Comparison of ENCODE assay signal across 15 cellular contexts in genomic region chr4:36304138-36304681, GRCh38. TPM values are rescaled to one million over a fixed set of nuclear protein-coding genes. Genes with fewer than 3 reads are reported as not detected.
DNase-seq lines count a peak whose midpoint lies in the region; ATAC-seq, FAIRE-seq and TF ChIP-seq lines count a peak whose summit lies in the region.
"Had no signal": no experiment of that assay in that cellular context is flagged by ENCODE, and none has a peak within 500 bp of the region (broad histone marks: within the 10 kb centered on the region; RNA-seq: fewer than 3 reads in every experiment).

No MANE protein-coding gene starts in this region.

- H3K9me3 ChIP-seq in GM12878 (replicated peaks; ENCODE audit: control insufficient read depth, insufficient read depth, low read length): no peaks in the 10 kb centered on the region

- H4K20me1 ChIP-seq in GM12878 (ENCODE audit: control insufficient read depth, insufficient read depth): no peaks in the 10 kb centered on the region

- WGBS in GM12878 (ENCODE audit: insufficient coverage, insufficient replicate concordance, low lambda C conversion rate, missing lambda C conversion rate): 0% methylated on average over 1 of the region's 1 CpG

- no peak overlapping the region for H3K27ac ChIP-seq in GM12878 (ENCODE audit: control insufficient read depth, insufficient read depth)

- in situ Hi-C loops in GM12878 (cut with MboI): no loop called here

- RAD21 ChIA-PET in GM12878 (lab: Charles Lee; ENCODE audit: unreplicated experiment): no interaction called here

- no peak overlapping the region for H3K4me2 ChIP-seq in GM12878 (ENCODE audit: control insufficient read depth, insufficient read depth)

- peaks cover 5% of the 10 kb centered on the region; the same call in 1 of the 2 replicates for H3K4me1 ChIP-seq in GM12878 (ENCODE audit: control insufficient read depth, insufficient read depth, low read length)

- ATAC-seq in GM19023 (IDR thresholded peaks at IDR 0.05; ENCODE audit: unreplicated experiment) (peak; percentile 38), GM21576 (IDR thresholded peaks at IDR 0.05; ENCODE audit: unreplicated experiment) (peak; percentile 30), HG03095 (IDR thresholded peaks at IDR 0.05; ENCODE audit: unreplicated experiment) (peak; percentile 30), GM12878 (peak; percentile 56)
- ATAC-seq: CD8-positive, alpha-beta T cell; esophagus mucosa; PC-3 had no signal

- BruUV-seq in GM12878 (replicated peaks; lab: Mats Ljungman, UMichigan): no TSS peak

- no peaks in the 10 kb centered on the region for H3K27me3 ChIP-seq in GM12878 (replicated peaks in 1 of 2; ENCODE audit: control insufficient read depth in 2 of 2, insufficient read depth in 2 of 2, low read length in 1 of 2)

- intact Hi-C loops in GM12878 (cut with micrococcal nuclease; ENCODE audit: unreplicated experiment): loop anchor here (2.0 kb wide), 1 partner anchor 17 kb away; no protein-coding TSS in a partner anchor

- H3K9ac ChIP-seq in GM12878 (ENCODE audit: control insufficient read depth, insufficient read depth, low read length): no peak overlapping the region

- no peak for TF ChIP-seq POLR2A in GM12878 (IDR thresholded peaks at IDR 0.05; ENCODE audit: low read depth, low read length)
- no peak for TF ChIP-seq POLR2A in H54 (IDR thresholded peaks at IDR 0.05; ENCODE audit: low read depth, low read length)

- POLR2A ChIA-PET in GM12878 (lab: Charles Lee): no interaction called here

- H3K79me2 ChIP-seq in GM12878 (ENCODE audit: control insufficient read depth, insufficient read depth, low read length): no peaks in the 10 kb centered on the region

- DNase-seq in GM12878 (ENCODE audit: low read depth, low spot score) (no peak), H54 (ENCODE audit: insufficient read length, low spot score) (no peak), dedifferentiated amniotic fluid mesenchymal stem cell (ENCODE audit: extremely low spot score) (no peak), NCI-H446 treated with DMSO at 0.1 percent for 48 hours (lab: John Stamatoyannopoulos, UW) (no peak)
- DNase-seq: activated naive CD8-positive, alpha-beta T cell treated with anti-CD3 and anti-CD28 coated beads, Interleukin-2, amount 10 ng/mL, durations not matched to agents 7 days and 5 days; CD8-positive, alpha-beta T cell; PC-3; stimulated activated CD4-positive, alpha-beta T cell treated with anti-CD3 and anti-CD28 coated beads, Interleukin-12 subunit alpha, Interleukin-12 subunit beta, amount 100 ng/mL, for 4 hours; T-helper 2 cell had no signal

- no peak for TF ChIP-seq CTCF in GM12878 (IDR thresholded peaks at IDR 0.05 in 2 of 3, conservative IDR thresholded peaks at IDR 0.05 in 1 of 3; ENCODE audit: control insufficient read depth in 2 of 3, extremely low read depth in 1 of 3, insufficient read depth in 1 of 3, low read depth in 3 of 3, low read length in 3 of 3)

- H3K4me3 ChIP-seq in GM12878: no peak overlapping the region

- TF ChIP-seq EP300 in GM12878 (IDR thresholded peaks at IDR 0.05; ENCODE audit: borderline replicate concordance in 1 of 2, control insufficient read depth in 1 of 2, low read depth in 2 of 2, low read length in 2 of 2): no peak

- FAIRE-seq in GM12878 (lab: Jason Lieb, UNC): no peak
- FAIRE-seq in H54 (lab: Jason Lieb, UNC): no peak

- H2AFZ ChIP-seq in GM12878 (ENCODE audit: control insufficient read depth, low read depth, low read length): no peak overlapping the region

- no peaks in the 10 kb centered on the region for H3K36me3 ChIP-seq in GM12878 (ENCODE audit: control insufficient read depth in 2 of 2, insufficient read depth in 2 of 2, low read length in 1 of 2)

- CTCF ChIA-PET in GM12878 (lab: Yijun Ruan, JAX): interaction anchor here (1.3 kb wide), 1 partner anchor 96 kb away, joined by 6 read pairs; no protein-coding TSS in a partner anchor

- TF ChIP-seq RAD21 in GM12878 (IDR thresholded peaks at IDR 0.05; ENCODE audit: insufficient read depth, low read depth, low read length): no peak

- SMC1A ChIA-PET in GM12878 (lab: Charles Lee; ENCODE audit: uncharacterized antibody, unreplicated experiment): interaction anchor here (1.3 to 2.2 kb wide), 4 partner anchors 10 to 61 kb away, joined by 3 to 6 read pairs (median 4); no protein-coding TSS in a partner anchor

TF ChIP-seq in GM12878, 131 proteins besides CTCF, POLR2A, EP300 and RAD21:
- TF ChIP-seq ZNF24 (IDR thresholded peaks at IDR 0.05) (0 out of 2 replicates have a peak, but pooled peaks have one; percentile 3), YY1 (IDR thresholded peaks at IDR 0.05; ENCODE audit: low read depth, low read length) (no peak), DPF2 (IDR thresholded peaks at IDR 0.05) (0 out of 2 replicates have a peak, but pooled peaks have one; percentile 2)

RNA-seq across cellular contexts. Expression of gene DTHD1, which starts 22.8 kb away (rescaled TPM):
- 0.24 and 0.31 TPM in 2 replicates for total RNA-seq in GM12878 (2013; cell fraction: nucleolus; rRNA removed)
- 1.3 TPM in 2 replicates for total RNA-seq in GM12878 (2014; rRNA removed)
- total RNA-seq in GM12878 (2014; rRNA removed; fragmentation: Illumina TruSeq; extraction: Trizol): 1.7 and 1.8 TPM in 2 replicates
- 2.0 and 2.1 TPM in 2 replicates for total RNA-seq in GM12878 (2021)
- 0.28 TPM for polyA plus RNA-seq in GM12878 (2011; ENCODE audit: low read depth)
- polyA plus RNA-seq in GM12878 (2011; rRNA removed): 0.05 and 0.19 TPM in 2 replicates
- 0.03 TPM in 2 replicates for polyA plus RNA-seq in GM12878 (2011; cell fraction: cytosol; rRNA removed)
- polyA plus RNA-seq in GM12878 (2011; cell fraction: nucleus; rRNA removed): 0.06 and 0.10 TPM in 2 replicates
- 0.38 and 0.98 TPM in 2 replicates for polyA plus RNA-seq in GM12878 (2012)
- polyA plus RNA-seq in GM12878 (2014; fragmentation: Illumina TruSeq; extraction: Trizol): 2.8 and 4.6 TPM in 2 replicates
- 1 to 10 TPM; 1.2 to 1.5 TPM for polyA plus RNA-seq in GM12878 (2014; fragmentation: Nextera tagmentation; extraction: Ambion mirVana)
- 1.1 and 2.2 TPM in 2 replicates for polyA plus RNA-seq in GM12878 (2014; rRNA removed)
- polyA plus RNA-seq in GM12878 (2016; fragmentation: Nextera tagmentation; extraction: Ambion mirVana): 1 to 10 TPM; 1.1 to 1.3 TPM
- polyA minus RNA-seq in GM12878 (2011; rRNA and poly(A)+ RNA removed): not detected in 2 replicates
- polyA minus RNA-seq in GM12878 (2011; cell fraction: cytosol; rRNA and poly(A)+ RNA removed): not detected in 2 replicates
- 0.19 TPM in 1 of 2 replicates, not detected in the other for polyA minus RNA-seq in GM12878 (2011; cell fraction: nucleus; rRNA and poly(A)+ RNA removed)
- total RNA-seq: lung microvascular endothelial cell, MCF 10A, PC-3 had no signal

RNA-seq across cellular contexts. Expression of gene ARAP2, which starts 59.9 kb away (rescaled TPM):
- 244 and 250 TPM in 2 replicates for total RNA-seq in GM12878 (2013; cell fraction: nucleolus; rRNA removed)
- total RNA-seq in GM12878 (2014; rRNA removed) (32.9 and 40.7 TPM in 2 replicates), GM12878 (2014; rRNA removed; fragmentation: Illumina TruSeq; extraction: Trizol) (36.1 and 36.7 TPM in 2 replicates), GM12878 (2021) (28.3 and 32.0 TPM in 2 replicates)
- polyA plus RNA-seq in GM12878 (2011; ENCODE audit: low read depth): 5.7 TPM
- polyA plus RNA-seq in GM12878 (2011; rRNA removed) (12.1 and 19.1 TPM in 2 replicates), GM12878 (2014; fragmentation: Illumina TruSeq; extraction: Trizol) (18.2 and 24.6 TPM in 2 replicates), GM12878 (2014; fragmentation: Nextera tagmentation; extraction: Ambion mirVana) (1 to 10 TPM; 5.4 to 5.7 TPM), GM12878 (2014; rRNA removed) (9.4 and 11.5 TPM in 2 replicates), GM12878 (2016; fragmentation: Nextera tagmentation; extraction: Ambion mirVana) (10 to 100 TPM in 1 of 2 experiments, 1 to 10 TPM in 1; 8.0 to 12.3 TPM)
- polyA plus RNA-seq in GM12878 (2011; cell fraction: cytosol; rRNA removed): 3.0 and 4.1 TPM in 2 replicates
- 14.8 and 17.4 TPM in 2 replicates for polyA plus RNA-seq in GM12878 (2011; cell fraction: nucleus; rRNA removed)
- 9.5 and 11.7 TPM in 2 replicates for polyA plus RNA-seq in GM12878 (2012)
- 28.9 and 52.4 TPM in 2 replicates for polyA minus RNA-seq in GM12878 (2011; rRNA and poly(A)+ RNA removed)
- 5.1 and 12.1 TPM in 2 replicates for polyA minus RNA-seq in GM12878 (2011; cell fraction: cytosol; rRNA and poly(A)+ RNA removed)
- 57.2 and 74.5 TPM in 2 replicates for polyA minus RNA-seq in GM12878 (2011; cell fraction: nucleus; rRNA and poly(A)+ RNA removed)
